1 cellular context compared by ENCODE assay signal in the genomic region with DNA sequence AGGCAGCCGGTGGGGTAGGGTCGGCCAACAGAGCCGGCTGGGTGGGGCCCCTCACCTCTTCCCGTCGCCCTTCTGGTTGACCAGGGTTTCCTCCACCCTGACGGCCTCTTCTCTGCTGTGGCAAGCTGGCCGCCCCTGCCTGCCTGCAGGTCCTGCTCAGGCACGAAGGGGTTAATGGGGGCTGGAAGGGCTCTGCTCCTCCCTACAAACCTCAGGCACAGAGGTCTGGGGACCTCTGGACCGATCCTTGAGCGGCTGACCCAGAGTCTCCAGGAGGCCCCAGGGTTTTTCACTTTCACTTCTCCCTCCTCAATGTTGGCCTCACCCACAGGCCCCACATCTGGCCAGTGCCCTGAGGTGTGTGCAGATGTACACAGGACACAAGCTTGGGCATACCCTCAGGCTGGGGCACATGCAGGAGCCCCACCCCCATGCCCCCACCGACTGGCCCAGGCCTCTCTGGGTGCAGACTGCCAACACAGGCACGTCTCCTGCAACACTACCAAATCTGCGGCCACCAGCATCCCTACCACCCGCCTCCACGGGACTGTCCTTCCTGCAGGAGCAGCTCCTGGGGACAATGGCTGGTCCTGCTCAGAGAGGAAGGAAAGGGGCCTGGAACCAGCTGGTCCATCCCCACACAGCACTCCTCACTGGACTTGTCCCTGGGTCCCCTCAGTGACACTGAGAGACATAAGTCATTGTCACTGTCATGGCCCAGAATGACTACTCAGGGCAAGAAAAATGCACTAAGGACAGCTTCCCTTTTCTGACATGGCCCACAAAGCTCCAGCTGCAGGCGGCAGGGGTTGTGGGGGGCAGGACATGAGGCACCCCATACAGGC.
A peak's percentile ranks its signal among the peaks of the same experiment; 100 is the strongest.
TF ChIP-seq lines count a peak whose summit lies in the region.

No MANE protein-coding gene starts in this region.

TF ChIP-seq in H1, 55 proteins besides CTCF, POLR2A, EP300 and RAD21:
- no peak for TF ChIP-seq TCF12 (IDR thresholded peaks at IDR 0.05; ENCODE audit: low read depth, low read length)
- TF ChIP-seq KDM4A (IDR thresholded peaks at IDR 0.05; ENCODE audit: low read depth, low read length, severe bottlenecking): peak; percentile 7
- no peak for TF ChIP-seq NRF1 (IDR thresholded peaks at IDR 0.05; ENCODE audit: low read depth, low read length)
- no peak for TF ChIP-seq SIX5 (IDR thresholded peaks at IDR 0.05; ENCODE audit: low read depth, low read length)
- TF ChIP-seq RFX5 (IDR thresholded peaks at IDR 0.05; ENCODE audit: borderline replicate concordance, low read depth, low read length): no peak
- peak; percentile 8 for TF ChIP-seq RNF2 (IDR thresholded peaks at IDR 0.05; ENCODE audit: borderline replicate concordance, low read depth, low read length, missing control alignments, poor library complexity, severe bottlenecking)
- no peak for TF ChIP-seq CTBP2 (IDR thresholded peaks at IDR 0.05; ENCODE audit: borderline replicate concordance, insufficient read depth, insufficient read length, low read length)
- no peak for TF ChIP-seq YY1 (IDR thresholded peaks at IDR 0.05; ENCODE audit: low read depth, low read length)
- TF ChIP-seq ATF3 (IDR thresholded peaks at IDR 0.05; ENCODE audit: insufficient read depth, low read depth, low read length): no peak
- TF ChIP-seq KDM5A (IDR thresholded peaks at IDR 0.05; ENCODE audit: low read length): no peak
- TF ChIP-seq EZH2 (IDR thresholded peaks at IDR 0.05; ENCODE audit: low read depth, low read length, severe bottlenecking): peak; percentile 70
- no peak for TF ChIP-seq BCL11A (IDR thresholded peaks at IDR 0.05; ENCODE audit: low read depth in 2 of 2, low read length in 2 of 2)
- TF ChIP-seq ZNF274 (IDR thresholded peaks at IDR 0.05; ENCODE audit: borderline replicate concordance, extremely low read depth, low read length): no peak
- no peak for TF ChIP-seq CREB1 (IDR thresholded peaks at IDR 0.05)
- TF ChIP-seq PHF8 (conservative IDR thresholded peaks at IDR 0.05; ENCODE audit: low read depth, low read length): no peak
- 0 out of 2 replicates have a peak, but pooled peaks have one; percentile 40 for TF ChIP-seq CBX8 (IDR thresholded peaks at IDR 0.05; ENCODE audit: borderline replicate concordance, low read depth, low read length)
